Comparison of ENCODE assay signal across 8 cellular contexts in the genomic region with DNA sequence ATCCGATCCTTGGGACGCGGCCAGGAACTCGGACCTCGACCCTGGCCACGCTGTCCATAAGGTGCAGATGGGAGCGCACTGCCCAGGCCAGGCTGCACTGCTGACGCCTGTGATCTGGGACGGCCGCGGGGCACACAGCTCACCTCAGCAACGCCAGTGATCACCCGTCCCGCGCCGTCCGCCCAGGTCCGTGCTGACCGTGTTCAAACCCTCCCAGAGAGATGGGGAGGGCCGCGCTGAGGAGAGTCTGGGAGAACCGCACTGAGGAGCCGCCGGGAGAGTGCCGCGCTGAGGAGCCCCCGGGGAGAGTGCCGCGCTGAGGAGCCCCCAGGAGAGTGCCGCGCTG. TPM values are rescaled to one million over a fixed set of nuclear protein-coding genes. Genes with fewer than 3 reads are reported as not detected.
DNase-seq lines count a peak whose midpoint lies in the region; ATAC-seq and TF ChIP-seq lines count a peak whose summit lies in the region.

No MANE protein-coding gene starts in this region.

- H3K27ac Mint-ChIP-seq in activated naive CD4-positive, alpha-beta T cell treated with anti-CD3 and anti-CD28 coated beads, Interleukin-2, amount 10 ng/mL, durations not matched to agents 7 days and 5 days, result peak overlapping the region; percentile 60

- peaks cover 28% of the 10 kb centered on the region for H3K4me1 ChIP-seq in iPS-15b (ENCODE audit: control insufficient read depth, insufficient read depth, low read length)

- H3K27me3 ChIP-seq in BJ (ENCODE audit: control insufficient read depth, insufficient read depth, low read length), result 0 out of 2 replicates have a peak, but pooled peaks cover 2% of the 10 kb centered on the region
- H3K27me3 ChIP-seq in iPS-15b (ENCODE audit: control insufficient read depth, insufficient read depth, low read length), result peaks cover 22% of the 10 kb centered on the region

- peak; percentile 4 for ATAC-seq in HG02798 (IDR thresholded peaks at IDR 0.05; ENCODE audit: poor library complexity, unreplicated experiment)
- ATAC-seq in HG03139 (IDR thresholded peaks at IDR 0.05; ENCODE audit: unreplicated experiment), result no peak

- CTCF ChIA-PET in BJ (lab: Yijun Ruan, JAX), result interaction anchor here (1.0 kb wide), 1 partner anchor 194 kb away, joined by 4 read pairs; no protein-coding TSS in a partner anchor
- CTCF ChIA-PET in activated naive CD4-positive, alpha-beta T cell treated with anti-CD3 and anti-CD28 coated beads, Interleukin-2, amount 10 ng/mL, durations not matched to agents 7 days and 5 days (lab: Charles Lee), result no interaction called here

- H3K4me1 Mint-ChIP-seq in activated naive CD4-positive, alpha-beta T cell treated with anti-CD3 and anti-CD28 coated beads, Interleukin-2, amount 10 ng/mL, durations not matched to agents 7 days and 5 days, result peaks cover 16% of the 10 kb centered on the region

- no peak for TF ChIP-seq CTCF in BJ (IDR thresholded peaks at IDR 0.05; ENCODE audit: insufficient read depth, low read depth, low read length)

- H3K36me3 ChIP-seq in BJ (ENCODE audit: control insufficient read depth, insufficient read depth, low read length) (no peaks in the 10 kb centered on the region), iPS-15b (ENCODE audit: control insufficient read depth, insufficient read depth, low read length) (peaks cover 3% of the 10 kb centered on the region)

- no peaks in the 10 kb centered on the region for H3K9me3 ChIP-seq in iPS-15b (ENCODE audit: control insufficient read depth, insufficient read depth, low read length)

- H3K4me3 ChIP-seq in BJ (ENCODE audit: low read depth, low read length) (peak overlapping the region; percentile 82), iPS-15b (ENCODE audit: low read depth, low read length) (peak overlapping the region; percentile 74)

- H3K36me3 Mint-ChIP-seq in activated naive CD4-positive, alpha-beta T cell treated with anti-CD3 and anti-CD28 coated beads, Interleukin-2, amount 10 ng/mL, durations not matched to agents 7 days and 5 days, result peaks cover 11% of the 10 kb centered on the region

- POLR2A ChIA-PET in BJ (lab: Charles Lee), result no interaction called here

- peak overlapping the region; percentile 78 for H3K4me3 Mint-ChIP-seq in activated naive CD4-positive, alpha-beta T cell treated with anti-CD3 and anti-CD28 coated beads, Interleukin-2, amount 10 ng/mL, durations not matched to agents 7 days and 5 days

- peaks cover 12% of the 10 kb centered on the region for H3K27me3 Mint-ChIP-seq in activated naive CD4-positive, alpha-beta T cell treated with anti-CD3 and anti-CD28 coated beads, Interleukin-2, amount 10 ng/mL, durations not matched to agents 7 days and 5 days

- peak overlapping the region; percentile 70 for H3K9ac ChIP-seq in iPS-15b (ENCODE audit: low read depth, low read length)

- no peak for DNase-seq in BJ (ENCODE audit: low read depth)
- peak; percentile 29 for DNase-seq in activated naive CD4-positive, alpha-beta T cell treated with anti-CD3 and anti-CD28 coated beads, Interleukin-2, amount 10 ng/mL, durations not matched to agents 7 days and 5 days
- peak; percentile 34 for DNase-seq in stimulated activated CD8-positive, alpha-beta memory T cell treated with anti-CD3 and anti-CD28 coated beads, Interleukin-4, amount 100 ng/mL, for 48 hours
- no peak for DNase-seq in NCI-H187 treated with DMSO at 0.1 percent for 48 hours (lab: John Stamatoyannopoulos, UW)
- no peak for DNase-seq in kidney glomerular epithelial cell (lab: John Stamatoyannopoulos, UW)

- no peaks in the 10 kb centered on the region for H3K9me3 Mint-ChIP-seq in activated naive CD4-positive, alpha-beta T cell treated with anti-CD3 and anti-CD28 coated beads, Interleukin-2, amount 10 ng/mL, durations not matched to agents 7 days and 5 days

RNA-seq across cellular contexts. Expression of gene KCNQ1OT1, which starts 0.6 kb away (rescaled TPM):
- 0.16 and 0.18 TPM in 2 replicates for polyA plus RNA-seq in BJ (2011; rRNA removed)
- polyA minus RNA-seq in BJ (2011; rRNA and poly(A)+ RNA removed), result 2.9 and 4.0 TPM in 2 replicates

Comparison
In these comparisons a context has a peak if more than half of its experiments do, and no peak if none do; other contexts are left out.
1. DNase-seq: peak in activated naive CD4-positive, alpha-beta T cell treated with anti-CD3 and anti-CD28 coated beads, Interleukin-2, amount 10 ng/mL, durations not matched to agents 7 days and 5 days (single experiment) and stimulated activated CD8-positive, alpha-beta memory T cell treated with anti-CD3 and anti-CD28 coated beads, Interleukin-4, amount 100 ng/mL, for 48 hours (single experiment); none in BJ (single experiment), NCI-H187 treated with DMSO at 0.1 percent for 48 hours (single experiment) and kidney glomerular epithelial cell (single experiment).